13 cellular contexts compared by ENCODE assay signal in genomic region chr10:128149267-128149666, GRCh38. TPM values are rescaled to one million over a fixed set of nuclear protein-coding genes. Genes with fewer than 3 reads are reported as not detected.
DNase-seq lines count a peak whose midpoint lies in the region; ATAC-seq and TF ChIP-seq lines count a peak whose summit lies in the region.
"Had no signal": no experiment of that assay in that cellular context is flagged by ENCODE, and none has a peak within 500 bp of the region (broad histone marks: within the 10 kb centered on the region; RNA-seq: fewer than 3 reads in every experiment).

No MANE protein-coding gene starts in this region.

- H3K36me3 ChIP-seq in NT2/D1 (ENCODE audit: insufficient read depth, insufficient read length, low read length) (no peaks in the 10 kb centered on the region), osteoblast (ENCODE audit: insufficient read depth, low read length) (no peaks in the 10 kb centered on the region)
- H3K36me3 ChIP-seq: sigmoid colon, transverse colon had no signal

- ATAC-seq in GM19397 (IDR thresholded peaks at IDR 0.05; ENCODE audit: unreplicated experiment), result no peak
- no peak for ATAC-seq in HG03460 (IDR thresholded peaks at IDR 0.05; ENCODE audit: unreplicated experiment)
- ATAC-seq: HepG2 had no signal

- DNase-seq in T-helper 2 cell treated with Interferon-gamma antibody and Interleukin-4, amounts not matched to agents 5 μg/mL and 100 μg/mL, for 36 hours (ENCODE audit: low spot score), result no peak
- DNase-seq in T-helper 2 cell (no peak), NT2/D1 (ENCODE audit: low read depth, low spot score) (no peak), endothelial cell (ENCODE audit: low spot score) (no peak), osteoblast (ENCODE audit: insufficient read length, low spot score, missing footprints) (no peak), NCI-H524 (lab: John Stamatoyannopoulos, UW) (no peak)
- DNase-seq: DMS 273 treated with DMSO at 0.1 percent for 48 hours had no signal

- peaks cover 15% of the 10 kb centered on the region for H3K9me3 Mint-ChIP-seq in T-helper 2 cell treated with Interferon-gamma antibody and Interleukin-4, amounts not matched to agents 5 μg/mL and 100 μg/mL, for 36 hours
- H3K9me3 Mint-ChIP-seq in endothelial cell (ENCODE audit: unreplicated experiment), result no peaks in the 10 kb centered on the region

- H2AFZ ChIP-seq in osteoblast (ENCODE audit: low read length), result no peak overlapping the region

- H3K4me3 Mint-ChIP-seq in T-helper 2 cell treated with Interferon-gamma antibody and Interleukin-4, amounts not matched to agents 5 μg/mL and 100 μg/mL, for 36 hours, result peak overlapping the region; percentile 34
- peak overlapping the region; percentile 56 for H3K4me3 Mint-ChIP-seq in endothelial cell (ENCODE audit: unreplicated experiment)

- no peak for TF ChIP-seq CTCF in endothelial cell (IDR thresholded peaks at IDR 0.05; ENCODE audit: unreplicated experiment)
- TF ChIP-seq CTCF in osteoblast (IDR thresholded peaks at IDR 0.05; ENCODE audit: extremely low read depth, low read depth, low read length), result no peak

- no peaks in the 10 kb centered on the region for H4K20me1 ChIP-seq in osteoblast (ENCODE audit: insufficient read depth, low read length)

- no peak overlapping the region for H3K27ac ChIP-seq in osteoblast (ENCODE audit: low read depth, low read length)
- H3K27ac ChIP-seq: sigmoid colon, SK-N-MC, transverse colon had no signal

- H3K4me2 ChIP-seq in osteoblast (ENCODE audit: insufficient read depth, low read length), result peak overlapping the region; percentile 53

- H3K79me2 ChIP-seq in osteoblast (ENCODE audit: insufficient read depth, low read length), result no peaks in the 10 kb centered on the region

- H3K9me3 ChIP-seq in NT2/D1 (ENCODE audit: insufficient read depth, low read length), result no peaks in the 10 kb centered on the region
- no peaks in the 10 kb centered on the region for H3K9me3 ChIP-seq in osteoblast (ENCODE audit: low read depth, low read length)
- H3K9me3 ChIP-seq: sigmoid colon, transverse colon had no signal

- H3K27me3 Mint-ChIP-seq in T-helper 2 cell treated with Interferon-gamma antibody and Interleukin-4, amounts not matched to agents 5 μg/mL and 100 μg/mL, for 36 hours (ENCODE audit: low read depth), result peaks cover 20% of the 10 kb centered on the region
- peaks cover 4% of the 10 kb centered on the region for H3K27me3 Mint-ChIP-seq in endothelial cell (ENCODE audit: unreplicated experiment)

- peak overlapping the region; percentile 33 for H3K27ac Mint-ChIP-seq in T-helper 2 cell treated with Interferon-gamma antibody and Interleukin-4, amounts not matched to agents 5 μg/mL and 100 μg/mL, for 36 hours
- H3K27ac Mint-ChIP-seq in endothelial cell (ENCODE audit: unreplicated experiment), result no peak overlapping the region

- peak overlapping the region; percentile 26 for H3K4me3 ChIP-seq in NT2/D1 (ENCODE audit: insufficient read length, low read depth)
- no peak overlapping the region for H3K4me3 ChIP-seq in osteoblast (ENCODE audit: insufficient read depth, low read length)
- H3K4me3 ChIP-seq: SK-N-MC had no signal

- H3K27me3 ChIP-seq in NT2/D1 (ENCODE audit: insufficient read depth, insufficient read length), result no peaks in the 10 kb centered on the region
- no peaks in the 10 kb centered on the region for H3K27me3 ChIP-seq in osteoblast (ENCODE audit: insufficient read depth, low read length)

- H3K4me1 Mint-ChIP-seq in T-helper 2 cell treated with Interferon-gamma antibody and Interleukin-4, amounts not matched to agents 5 μg/mL and 100 μg/mL, for 36 hours (ENCODE audit: low read depth), result peaks cover 12% of the 10 kb centered on the region
- H3K4me1 Mint-ChIP-seq in endothelial cell (ENCODE audit: unreplicated experiment), result peaks cover 9% of the 10 kb centered on the region

- peak overlapping the region; percentile 50 for H3K9ac ChIP-seq in NT2/D1 (ENCODE audit: insufficient read length, low read depth)

- no peaks in the 10 kb centered on the region for H3K36me3 Mint-ChIP-seq in T-helper 2 cell treated with Interferon-gamma antibody and Interleukin-4, amounts not matched to agents 5 μg/mL and 100 μg/mL, for 36 hours (ENCODE audit: low read depth)
- H3K36me3 Mint-ChIP-seq in endothelial cell (ENCODE audit: low read depth, unreplicated experiment), result no peaks in the 10 kb centered on the region

- H3K4me1 ChIP-seq in NT2/D1 (ENCODE audit: insufficient read depth, insufficient read length) (peaks cover 4% of the 10 kb centered on the region), osteoblast (ENCODE audit: insufficient read depth, low read length) (peaks cover 10% of the 10 kb centered on the region)

RNA-seq across cellular contexts. Expression of gene MKI67, which starts 23.0 kb away (rescaled TPM):
- 19.7 TPM for total RNA-seq in endothelial cell (ENCODE audit: unreplicated experiment)
- total RNA-seq in osteoblast, result 2.5 and 3.5 TPM in 2 replicates
